ENCODE assay signal across 9 cellular contexts in the genomic region with DNA sequence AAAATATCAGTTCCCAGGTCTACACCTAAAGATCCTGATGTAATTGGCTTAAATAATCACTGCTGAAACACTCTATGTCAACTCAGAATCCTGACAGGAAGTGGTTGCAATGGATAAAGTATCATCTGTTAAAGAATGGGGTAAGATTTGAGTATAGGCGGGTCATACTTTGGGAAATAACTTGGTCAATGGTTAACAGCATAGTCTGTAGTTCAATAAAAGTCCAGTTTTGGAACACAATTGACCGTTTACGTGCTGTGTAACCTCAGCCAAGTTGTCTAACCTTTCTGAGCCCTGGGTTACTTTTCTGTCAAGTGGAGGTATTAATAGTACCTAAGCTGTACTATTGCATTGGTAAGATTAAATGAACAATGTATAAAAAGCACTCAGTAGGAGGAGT. TPM values are rescaled to one million over a fixed set of nuclear protein-coding genes. Genes with fewer than 3 reads are reported as not detected.
DNase-seq lines count a peak whose midpoint lies in the region; ATAC-seq and TF ChIP-seq lines count a peak whose summit lies in the region.
"Not testable (repeated sequence)": the region's sequence is repeated elsewhere in the genome, so short reads cannot be mapped to it uniquely, and the experiment has no call there.
"Had no signal": no experiment of that assay in that cellular context is flagged by ENCODE, and none has a peak within 500 bp of the region (broad histone marks: within the 10 kb centered on the region; RNA-seq: fewer than 3 reads in every experiment).

No MANE protein-coding gene starts in this region.

- no CpG with 5 or more reads among the region's 3 CpGs for WGBS in liver

- POLR2A ChIA-PET in CD8-positive, alpha-beta T cell (lab: Charles Lee) = not testable (repeated sequence)

- not testable (repeated sequence) for H3K9me2 ChIP-seq in Karpas-422 (replicated peaks; ENCODE audit: insufficient read depth, low read length)

- not testable (repeated sequence) for H3K36me3 ChIP-seq in CD8-positive, alpha-beta T cell (ENCODE audit: insufficient read depth, low read length); Karpas-422 (ENCODE audit: insufficient read depth, low read length); liver (ENCODE audit: control insufficient read depth in 4 of 4, insufficient read depth in 3 of 4, low read depth in 1 of 4, low read length in 3 of 4)

- H3K27me3 Mint-ChIP-seq in CD8-positive, alpha-beta T cell (ENCODE audit: low read depth); natural killer cell (ENCODE audit: low read depth in 2 of 2): not testable (repeated sequence)
- peaks cover 34% of the 10 kb centered on the region for H3K27me3 Mint-ChIP-seq in activated naive CD8-positive, alpha-beta T cell treated with anti-CD3 and anti-CD28 coated beads, Interleukin-2, amount 50 U/mL, for 24 hours
- peaks cover 2 to 22% (median 17%) of the 10 kb centered on the region in 3 donors for H3K27me3 Mint-ChIP-seq in immature natural killer cell (ENCODE audit: low read depth in 3 of 3)

- CTCF ChIA-PET in CD8-positive, alpha-beta T cell (lab: Charles Lee) = not testable (repeated sequence)

- not testable (repeated sequence) for H3K27me3 ChIP-seq in CD8-positive, alpha-beta T cell (ENCODE audit: insufficient read depth, low read length); Karpas-422 (ENCODE audit: low read length); liver (ENCODE audit: control insufficient read depth in 4 of 4, insufficient read depth in 4 of 4, low read length in 3 of 4)

- not testable (repeated sequence) for H3K9ac ChIP-seq in Karpas-422 (ENCODE audit: low read length); liver (ENCODE audit: low read depth in 1 of 2, low read length in 2 of 2)

- not testable (repeated sequence) for H2AFZ ChIP-seq in Karpas-422 (ENCODE audit: low read length)

- TF ChIP-seq CTCF in CD8-positive, alpha-beta T cell (IDR thresholded peaks at IDR 0.05); liver (IDR thresholded peaks at IDR 0.05; ENCODE audit: low read depth, low read length, missing input control); natural killer cell (IDR thresholded peaks at IDR 0.05): not testable (repeated sequence)

- H3K79me2 ChIP-seq in Karpas-422 (ENCODE audit: low read length) = not testable (repeated sequence)

- not testable (repeated sequence) for TF ChIP-seq RAD21 in liver (IDR thresholded peaks at IDR 0.05)

- ATAC-seq in CD8-positive, alpha-beta T cell; natural killer cell: not testable (repeated sequence)
- ATAC-seq in activated naive CD8-positive, alpha-beta T cell treated with anti-CD3 and anti-CD28 coated beads, Interleukin-2, amount 50 U/mL, for 24 hours = peak; percentile 2

- H3K27ac Mint-ChIP-seq in CD8-positive, alpha-beta T cell = peak overlapping the region; percentile 30
- H3K27ac Mint-ChIP-seq in activated naive CD8-positive, alpha-beta T cell treated with anti-CD3 and anti-CD28 coated beads, Interleukin-2, amount 50 U/mL, for 24 hours = not testable (repeated sequence)
- peak overlapping the region in 5 of 6 donors; percentile 55 to 87 (median 66) for H3K27ac Mint-ChIP-seq in immature natural killer cell
- peak overlapping the region; percentile 69 to 96 for H3K27ac Mint-ChIP-seq in natural killer cell

- not testable (repeated sequence) for H3K27ac ChIP-seq in CD8-positive, alpha-beta T cell (ENCODE audit: low read depth, low read length); Karpas-422 (ENCODE audit: low read length)
- peak overlapping the region; percentile 22 to 54 for H3K27ac ChIP-seq in liver (ENCODE audit: low read depth in 1 of 2, low read length in 2 of 2)

- not testable (repeated sequence) for DNase-seq in CD8-positive, alpha-beta T cell; activated naive CD8-positive, alpha-beta T cell treated with anti-CD3 and anti-CD28 coated beads, Interleukin-2, amount 50 U/mL, for 24 hours; immature natural killer cell; natural killer cell
- peak; percentile 34 for DNase-seq in Karpas-422

- H3K4me2 ChIP-seq in Karpas-422 (ENCODE audit: low read depth, low read length, poor library complexity, severe bottlenecking) = not testable (repeated sequence)

- H3K9me3 Mint-ChIP-seq in CD8-positive, alpha-beta T cell; activated naive CD8-positive, alpha-beta T cell treated with anti-CD3 and anti-CD28 coated beads, Interleukin-2, amount 50 U/mL, for 24 hours; immature natural killer cell; natural killer cell: not testable (repeated sequence)

- intact Hi-C loops in CD8-positive, alpha-beta T cell (cut with DNase I, micrococcal nuclease); natural killer cell (cut with micrococcal nuclease): not testable (repeated sequence)

- H3K4me1 Mint-ChIP-seq in CD8-positive, alpha-beta T cell (ENCODE audit: low read depth) = peaks cover 65% of the 10 kb centered on the region
- peaks cover 66% of the 10 kb centered on the region for H3K4me1 Mint-ChIP-seq in activated naive CD8-positive, alpha-beta T cell treated with anti-CD3 and anti-CD28 coated beads, Interleukin-2, amount 50 U/mL, for 24 hours
- H3K4me1 Mint-ChIP-seq in immature natural killer cell = peaks cover 92 to 93% of the 10 kb centered on the region in 2 donors
- H3K4me1 Mint-ChIP-seq in natural killer cell = peaks cover 90% of the 10 kb centered on the region in 2 donors

- not testable (repeated sequence) for H3K4me3 Mint-ChIP-seq in CD8-positive, alpha-beta T cell; activated naive CD8-positive, alpha-beta T cell treated with anti-CD3 and anti-CD28 coated beads, Interleukin-2, amount 50 U/mL, for 24 hours; natural killer cell
- H3K4me3 Mint-ChIP-seq in immature natural killer cell = peak overlapping the region in 2 of 5 donors; percentile 38 to 55

- H4K20me1 ChIP-seq in Karpas-422 (ENCODE audit: insufficient read depth, low read depth, low read length) = not testable (repeated sequence)

- peaks cover 20% of the 10 kb centered on the region for H3K4me1 ChIP-seq in CD8-positive, alpha-beta T cell (ENCODE audit: insufficient read depth, low read length)
- H3K4me1 ChIP-seq in Karpas-422 (ENCODE audit: low read length) (peaks cover 49% of the 10 kb centered on the region), liver (ENCODE audit: control insufficient read depth in 4 of 4, insufficient read depth in 4 of 4, low read length in 3 of 4) (peaks cover 15 to 35% (median 28%) of the 10 kb centered on the region in 4 donors)

- H3K4me3 ChIP-seq in CD8-positive, alpha-beta T cell (ENCODE audit: low read depth, low read length); Karpas-422 (ENCODE audit: low read length); liver (ENCODE audit: low read depth in 1 of 3, low read length in 3 of 3): not testable (repeated sequence)

- H3K36me3 Mint-ChIP-seq in CD8-positive, alpha-beta T cell; activated naive CD8-positive, alpha-beta T cell treated with anti-CD3 and anti-CD28 coated beads, Interleukin-2, amount 50 U/mL, for 24 hours (ENCODE audit: low read depth); immature natural killer cell; natural killer cell: not testable (repeated sequence)

- H3K9me3 ChIP-seq in CD8-positive, alpha-beta T cell (ENCODE audit: low read length); Karpas-422 (ENCODE audit: low read length); liver (ENCODE audit: control insufficient read depth in 4 of 4, low read length in 3 of 4): not testable (repeated sequence)

TF ChIP-seq in liver, 16 proteins besides CTCF, POLR2A, EP300 and RAD21:
- peak; percentile 19 to 60 for TF ChIP-seq HNF4A (conservative IDR thresholded peaks at IDR 0.05)
- peak in 1 of 2 donors; percentile 38 for TF ChIP-seq GABPA (IDR thresholded peaks at IDR 0.05 in 1 of 2, conservative IDR thresholded peaks at IDR 0.05 in 1 of 2)
- TF ChIP-seq, protein P1, sequence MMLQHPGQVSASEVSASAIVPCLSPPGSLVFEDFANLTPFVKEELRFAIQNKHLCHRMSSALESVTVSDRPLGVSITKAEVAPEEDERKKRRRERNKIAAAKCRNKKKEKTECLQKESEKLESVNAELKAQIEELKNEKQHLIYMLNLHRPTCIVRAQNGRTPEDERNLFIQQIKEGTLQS (IDR thresholded peaks at IDR 0.05) = peak; percentile 12
- peak; percentile 11 for TF ChIP-seq FOXA2 (IDR thresholded peaks at IDR 0.05)
- peak; percentile 56 for TF ChIP-seq SP1 (IDR thresholded peaks at IDR 0.05)
- peak; percentile 41 to 67 for TF ChIP-seq RXRA (IDR thresholded peaks at IDR 0.05)

RNA-seq across cellular contexts. Expression of a gene that starts 2.4 kb away (rescaled TPM):
- 1 to 10 TPM; 6.2 to 7.5 TPM for total RNA-seq in CD8-positive, alpha-beta T cell
- total RNA-seq in Karpas-422 (2014; rRNA removed; shearing (Covaris generic); ENCODE audit: low replicate concordance) = 1.9 and 6.4 TPM in 2 replicates
- polyA plus RNA-seq in immature natural killer cell = 10 to 100 TPM in 1 of 3 donors, 1 to 10 TPM in 2; 1.0 to 39.5 (median 2.9) TPM
- under 1 TPM; 0.42 TPM for total RNA-seq in liver
- under 1 TPM; 0.15 to 0.21 TPM for polyA plus RNA-seq in liver
- 10 to 100 TPM; 22.2 to 73.9 (median 55.9) TPM for total RNA-seq in natural killer cell
- polyA plus RNA-seq: A549; CD4-positive, alpha-beta memory T cell had no signal

RNA-seq across cellular contexts. Expression of a gene that starts 16.7 kb away (rescaled TPM):
- total RNA-seq in CD8-positive, alpha-beta T cell = 1 to 10 TPM; 6.6 to 6.9 TPM
- total RNA-seq in Karpas-422 (2014; rRNA removed; shearing (Covaris generic); ENCODE audit: low replicate concordance) = 14.9 and 26.9 TPM in 2 replicates
- 100 to 1,000 TPM in 1 of 3 donors, 10 to 100 TPM in 2; 30.5 to 129 (median 54.3) TPM for polyA plus RNA-seq in immature natural killer cell
- 1 to 10 TPM in 1 of 2 donors, under 1 TPM in 1; 0.50 to 2.8 TPM for total RNA-seq in liver
- 1 to 10 TPM in 1 of 2 donors, under 1 TPM in 1; 0.83 to 1.3 TPM for polyA plus RNA-seq in liver
- total RNA-seq in natural killer cell = 10 to 100 TPM; 23.7 to 31.2 (median 25.4) TPM
- total RNA-seq: HFFc6 had no signal
- polyA plus RNA-seq: A549; CD4-positive, alpha-beta memory T cell had no signal

RNA-seq across cellular contexts. Expression of a gene that starts 17.7 kb away (rescaled TPM):
- 1 to 10 TPM; 4.6 to 5.4 TPM for total RNA-seq in CD8-positive, alpha-beta T cell
- 0.63 and 3.6 TPM in 2 replicates for total RNA-seq in Karpas-422 (2014; rRNA removed; shearing (Covaris generic); ENCODE audit: low replicate concordance)
- polyA plus RNA-seq in immature natural killer cell = not detected
- under 1 TPM; 0.42 to 0.56 TPM for total RNA-seq in liver
- 1 to 10 TPM in 1 of 2 donors, under 1 TPM in 1; 0.66 to 1.8 TPM for polyA plus RNA-seq in liver
- total RNA-seq in natural killer cell = 10 to 100 TPM in 1 of 3 donors, 1 to 10 TPM in 2; 4.3 to 10.7 (median 8.2) TPM
- polyA plus RNA-seq: CD4-positive, alpha-beta memory T cell had no signal
